Comparison of ENCODE assay signal across 18 cellular contexts in the genomic region with DNA sequence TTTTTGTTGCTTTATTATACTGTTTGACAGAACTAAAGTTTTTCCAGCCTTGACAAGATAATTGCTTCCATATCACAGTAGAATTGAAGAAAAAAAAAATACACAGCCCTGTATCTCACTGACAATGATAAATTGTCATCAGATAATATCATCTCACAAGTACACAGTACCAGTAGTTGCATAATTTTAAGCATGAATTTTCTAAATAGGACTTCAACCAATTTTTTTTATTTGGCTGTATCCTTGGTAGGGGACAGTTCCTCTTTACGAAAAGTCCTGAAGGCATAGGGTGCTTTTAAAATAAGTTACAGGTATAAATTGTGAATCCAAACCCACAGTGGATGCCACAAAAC.
"Had no signal": no experiment of that assay in that cellular context is flagged by ENCODE, and none has a peak within 500 bp of the region (broad histone marks: within the 10 kb centered on the region; RNA-seq: fewer than 3 reads in every experiment).

No MANE protein-coding gene starts in this region.

- H3K4me3 Mint-ChIP-seq: activated naive CD4-positive, alpha-beta T cell treated with anti-CD3 and anti-CD28 coated beads, Interleukin-2, amount 50 U/mL, for 24 hours; central memory CD8-positive, alpha-beta T cell; stimulated activated memory B cell treated with anti-CD40 and anti-IgM and Interleukin-4, amounts not matched to agents 10 μg/mL and 1 μg/mL and 100 μg/mL, for 72 hours; WTC11 had no signal

- H3K36me3 ChIP-seq: right lobe of liver, thoracic aorta, upper lobe of right lung had no signal

- H2AFZ ChIP-seq: parathyroid adenoma had no signal

- ATAC-seq: left cardiac atrium; right lobe of liver; stimulated activated memory B cell treated with anti-CD40 and anti-IgM and Interleukin-4, amounts not matched to agents 10 μg/mL and 1 μg/mL and 100 μg/mL, for 72 hours; upper lobe of right lung; WTC11 had no signal

- H3K4me1 ChIP-seq: parathyroid adenoma, right lobe of liver, upper lobe of right lung had no signal

- H3K9me3 Mint-ChIP-seq: activated naive CD4-positive, alpha-beta T cell treated with anti-CD3 and anti-CD28 coated beads, Interleukin-2, amount 50 U/mL, for 24 hours; central memory CD8-positive, alpha-beta T cell; stimulated activated memory B cell treated with anti-CD40 and anti-IgM and Interleukin-4, amounts not matched to agents 10 μg/mL and 1 μg/mL and 100 μg/mL, for 72 hours had no signal

- H3K27ac Mint-ChIP-seq: activated naive CD4-positive, alpha-beta T cell treated with anti-CD3 and anti-CD28 coated beads, Interleukin-2, amount 50 U/mL, for 24 hours; stimulated activated memory B cell treated with anti-CD40 and anti-IgM and Interleukin-4, amounts not matched to agents 10 μg/mL and 1 μg/mL and 100 μg/mL, for 72 hours; WTC11 had no signal

- DNase-seq: activated gamma-delta T cell treated with Interleukin-2 at 50 U/mL for 16 hours; activated T-cell treated with anti-CD3 and anti-CD28 coated beads, Interleukin-2, amount 50 U/mL, for 1 hour; effector memory CD4-positive, alpha-beta T cell; head of caudate nucleus; islet precursor cell; left cardiac atrium; nucleus accumbens; right lobe of liver; stimulated activated CD4-positive, alpha-beta T cell treated with anti-CD3 and anti-CD28 coated beads, Interleukin-15, amount 100 ng/mL, for 24 hours; T-helper 9 cell; upper lobe of right lung had no signal

- H3K27me3 ChIP-seq: right lobe of liver, upper lobe of right lung had no signal

- H3K9ac ChIP-seq: parathyroid adenoma had no signal

- H3K27me3 Mint-ChIP-seq: central memory CD8-positive, alpha-beta T cell; stimulated activated memory B cell treated with anti-CD40 and anti-IgM and Interleukin-4, amounts not matched to agents 10 μg/mL and 1 μg/mL and 100 μg/mL, for 72 hours had no signal

- H3K36me3 Mint-ChIP-seq: activated naive CD4-positive, alpha-beta T cell treated with anti-CD3 and anti-CD28 coated beads, Interleukin-2, amount 50 U/mL, for 24 hours; stimulated activated memory B cell treated with anti-CD40 and anti-IgM and Interleukin-4, amounts not matched to agents 10 μg/mL and 1 μg/mL and 100 μg/mL, for 72 hours; WTC11 had no signal

- H3K4me3 ChIP-seq: right lobe of liver, smooth muscle cell, thoracic aorta, upper lobe of right lung had no signal

- H3K79me2 ChIP-seq: parathyroid adenoma had no signal

- H3K27ac ChIP-seq: parathyroid adenoma, right lobe of liver, upper lobe of right lung had no signal

- H3K4me1 Mint-ChIP-seq: activated naive CD4-positive, alpha-beta T cell treated with anti-CD3 and anti-CD28 coated beads, Interleukin-2, amount 50 U/mL, for 24 hours; central memory CD8-positive, alpha-beta T cell; stimulated activated memory B cell treated with anti-CD40 and anti-IgM and Interleukin-4, amounts not matched to agents 10 μg/mL and 1 μg/mL and 100 μg/mL, for 72 hours had no signal

- H3K9me3 ChIP-seq: right lobe of liver, thoracic aorta, upper lobe of right lung had no signal
